30 cellular contexts compared by ENCODE assay signal in the genomic region with DNA sequence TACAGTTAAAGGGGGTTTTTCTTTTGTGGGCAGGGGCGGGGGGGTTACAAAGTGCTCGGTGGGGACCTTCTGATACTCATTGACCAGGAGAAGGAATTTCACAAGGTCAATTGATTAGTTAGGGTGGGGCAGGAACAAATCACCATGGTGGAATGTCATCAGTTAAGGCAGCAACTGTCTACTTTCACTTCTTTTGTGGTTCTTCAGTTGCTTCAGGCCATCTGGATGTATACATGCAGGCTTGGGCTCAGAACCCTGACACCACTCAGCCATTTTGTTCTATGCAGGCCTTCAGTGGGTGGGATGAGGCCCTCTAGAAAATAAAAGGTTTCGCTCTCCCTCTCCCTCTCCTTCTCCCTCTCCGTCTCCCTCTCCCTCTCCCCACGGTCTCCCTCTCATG. TPM values are rescaled to one million over a fixed set of nuclear protein-coding genes. Genes with fewer than 3 reads are reported as not detected.
"Had no signal": no experiment of that assay in that cellular context is flagged by ENCODE, and none has a peak within 500 bp of the region (broad histone marks: within the 10 kb centered on the region; RNA-seq: fewer than 3 reads in every experiment).

No MANE protein-coding gene starts in this region.

- H3K4me1 ChIP-seq: colonic mucosa, gastrocnemius medialis, left lung, lower lobe of right lung had no signal

- H3K36me3 ChIP-seq: colonic mucosa, esophagus squamous epithelium, gastrocnemius medialis, heart right ventricle, left lung, lower lobe of right lung had no signal

- H3K27ac ChIP-seq: colonic mucosa, epithelial cell of prostate, esophagus squamous epithelium, gastrocnemius medialis, heart right ventricle, left lung, lower lobe of right lung had no signal

- H3K27ac Mint-ChIP-seq: dendritic cell treated with granulocyte-macrophage colony-stimulating factor and Interleukin-4, amounts not matched to agents 40 ng/mL and 50 ng/mL, for 4 days; endodermal cell; naive thymus-derived CD4-positive, alpha-beta T cell had no signal

- H3K9me3 ChIP-seq: colonic mucosa, gastrocnemius medialis, lower lobe of right lung had no signal

- H3K4me3 Mint-ChIP-seq: dendritic cell treated with granulocyte-macrophage colony-stimulating factor and Interleukin-4, amounts not matched to agents 40 ng/mL and 50 ng/mL, for 4 days; effector memory CD8-positive, alpha-beta T cell; endodermal cell; naive thymus-derived CD4-positive, alpha-beta T cell had no signal

- DNase-seq: colonic mucosa; cortex of kidney; effector CD8-positive, alpha-beta T cell; effector memory CD8-positive, alpha-beta T cell; endodermal cell; erythroblast; esophagus squamous epithelium; foreskin fibroblast; foreskin melanocyte; gastrocnemius medialis; glutamatergic neuron; heart right ventricle; hippocampal formation; left cardiac atrium; left lung; left ventricle myocardium superior; lower lobe of right lung; mesenchymal stem cell; midbrain; naive thymus-derived CD4-positive, alpha-beta T cell had no signal

- H3K27me3 ChIP-seq: colonic mucosa, gastrocnemius medialis, heart right ventricle, left lung had no signal

- FAIRE-seq: endometrium, islet of Langerhans, keratinocyte had no signal

- H3K4me3 ChIP-seq: colonic mucosa, esophagus squamous epithelium, gastrocnemius medialis, heart right ventricle, left lung, lower lobe of right lung had no signal

- H3K4me1 Mint-ChIP-seq: naive thymus-derived CD4-positive, alpha-beta T cell had no signal

- ATAC-seq: effector memory CD8-positive, alpha-beta T cell; esophagus mucosa; gastrocnemius medialis; heart right ventricle; left cardiac atrium; left lung; left ventricle myocardium superior; lower lobe of right lung; naive thymus-derived CD4-positive, alpha-beta T cell had no signal

RNA-seq across cellular contexts. Expression of a gene that starts 29.6 kb away (rescaled TPM):
- total RNA-seq: dermis microvascular lymphatic vessel endothelial cell, endodermal cell, esophagus mucosa, gastrocnemius medialis, glomerular endothelial cell, lung microvascular endothelial cell had no signal
- polyA plus RNA-seq: keratinocyte had no signal

RNA-seq across cellular contexts. Expression of a gene that starts 29.7 kb away (rescaled TPM):
- total RNA-seq: dermis microvascular lymphatic vessel endothelial cell, glomerular endothelial cell, kidney epithelial cell, lung microvascular endothelial cell had no signal
- polyA plus RNA-seq: keratinocyte had no signal
